25 cellular contexts compared by ENCODE assay signal in genomic region chr21:37383784-37384311, GRCh38. TPM values are rescaled to one million over a fixed set of nuclear protein-coding genes. Genes with fewer than 3 reads are reported as not detected.
DNase-seq lines count a peak whose midpoint lies in the region; ATAC-seq and TF ChIP-seq lines count a peak whose summit lies in the region.
"Had no signal": no experiment of that assay in that cellular context is flagged by ENCODE, and none has a peak within 500 bp of the region (broad histone marks: within the 10 kb centered on the region; RNA-seq: fewer than 3 reads in every experiment).

No MANE protein-coding gene starts in this region.

- H3K4me3 ChIP-seq in KMS-11 (IDR thresholded peaks at IDR 0.05; ENCODE audit: insufficient read depth, low read depth, low read length) (no peak overlapping the region), endodermal cell (ENCODE audit: low read length) (peak overlapping the region; percentile 21), psoas muscle (no peak overlapping the region)
- H3K4me3 ChIP-seq: skin epidermis, thyroid gland had no signal

- H3K9ac ChIP-seq in KMS-11 (peak overlapping the region; percentile 25; the same call in 1 of the 2 replicates), endodermal cell (ENCODE audit: extremely low read depth, low read length, poor library complexity, severe bottlenecking) (no peak overlapping the region)

- peaks cover 2% of the 10 kb centered on the region for H3K36me3 Mint-ChIP-seq in activated naive CD4-positive, alpha-beta T cell treated with anti-CD3 and anti-CD28 coated beads, Interleukin-2, amount 50 U/mL, for 24 hours
- H3K36me3 Mint-ChIP-seq in endodermal cell (ENCODE audit: low read depth): no peaks in the 10 kb centered on the region

- intact Hi-C loops in psoas muscle (cut with DNase I): no loop called here

- H3K4me2 ChIP-seq in KMS-11: peak overlapping the region; percentile 53

- in situ Hi-C loops in GM13976 (cut with MboI; ENCODE audit: low sequenced_read_pairs, unreplicated experiment): no loop called here

- no peaks in the 10 kb centered on the region for H3K9me3 Mint-ChIP-seq in activated naive CD4-positive, alpha-beta T cell treated with anti-CD3 and anti-CD28 coated beads, Interleukin-2, amount 50 U/mL, for 24 hours
- H3K9me3 Mint-ChIP-seq in endodermal cell: no peaks in the 10 kb centered on the region

- no peak overlapping the region for H2AFZ ChIP-seq in KMS-11 (ENCODE audit: low read depth)

- no peaks in the 10 kb centered on the region for H3K9me3 ChIP-seq in endodermal cell (ENCODE audit: control insufficient read depth, low read length)
- no peaks in the 10 kb centered on the region for H3K9me3 ChIP-seq in psoas muscle
- H3K9me3 ChIP-seq: thyroid gland had no signal

- H3K27ac ChIP-seq in KMS-11 (peak overlapping the region; percentile 74), endodermal cell (ENCODE audit: low read depth, low read length) (no peak overlapping the region), psoas muscle (peak overlapping the region; percentile 3)
- H3K27ac ChIP-seq: RWPE1, skin epidermis, thyroid gland had no signal

- no peak for DNase-seq in activated naive CD4-positive, alpha-beta T cell treated with Interleukin-2 at 50 U/mL for 16 hours
- DNase-seq in endodermal cell (no peak), psoas muscle (no peak), NOMO-1 treated with DMSO at 0.1 percent for 48 hours (lab: John Stamatoyannopoulos, UW; ENCODE audit: unreplicated experiment) (no peak), GM13976 (ENCODE audit: low spot score) (no peak)
- DNase-seq: activated CD4-positive, alpha-beta T cell treated with anti-CD3 and anti-CD28 coated beads for 48 hours; activated CD8-positive, alpha-beta memory T cell treated with anti-CD3 and anti-CD28 coated beads, Interleukin-2, amount 50 U/mL, for 48 hours; DMS79; effector memory CD4-positive, alpha-beta T cell; GOT3; mesenchymal stem cell; NCI-H1417 treated with DMSO at 0.1 percent for 48 hours; NCI-H526; stimulated activated CD4-positive, alpha-beta T cell treated with anti-CD3 and anti-CD28 coated beads, Interleukin-2, amount 100 ng/mL, for 24 hours; stimulated activated naive CD4-positive, alpha-beta T cell; thyroid gland had no signal

- H3K4me1 ChIP-seq in KMS-11 (ENCODE audit: low read depth, poor library complexity, severe bottlenecking) (peaks cover 87% of the 10 kb centered on the region), endodermal cell (ENCODE audit: control insufficient read depth, insufficient read depth, low read length) (peaks cover 11% of the 10 kb centered on the region), psoas muscle (peaks cover 93% of the 10 kb centered on the region)

- H3K27me3 Mint-ChIP-seq in activated naive CD4-positive, alpha-beta T cell treated with anti-CD3 and anti-CD28 coated beads, Interleukin-2, amount 50 U/mL, for 24 hours: no peaks in the 10 kb centered on the region
- no peaks in the 10 kb centered on the region for H3K27me3 Mint-ChIP-seq in endodermal cell (ENCODE audit: insufficient read depth)
- H3K27me3 Mint-ChIP-seq: progenitor cell of endocrine pancreas had no signal

- peaks cover 85% of the 10 kb centered on the region for H3K4me1 Mint-ChIP-seq in activated naive CD4-positive, alpha-beta T cell treated with anti-CD3 and anti-CD28 coated beads, Interleukin-2, amount 50 U/mL, for 24 hours
- H3K4me1 Mint-ChIP-seq in endodermal cell: peaks cover 63% of the 10 kb centered on the region

- H3K27me3 ChIP-seq in KMS-11 (ENCODE audit: insufficient read depth, low read depth) (no peaks in the 10 kb centered on the region), endodermal cell (ENCODE audit: control insufficient read depth, insufficient read depth, low read length, poor library complexity, severe bottlenecking) (no peaks in the 10 kb centered on the region), psoas muscle (ENCODE audit: insufficient read depth in 3 of 3, low read length in 2 of 3) (no peaks in the 10 kb centered on the region)
- H3K27me3 ChIP-seq: thyroid gland had no signal

- no peak for ATAC-seq in psoas muscle
- no peak for ATAC-seq in HG03521 (IDR thresholded peaks at IDR 0.05; ENCODE audit: unreplicated experiment)
- ATAC-seq: activated naive CD4-positive, alpha-beta T cell treated with anti-CD3 and anti-CD28 coated beads, Interleukin-2, amount 50 U/mL, for 72 hours; SK-N-SH treated with all-trans-retinoic acid at 6 μM for 48 hours had no signal

- 67% methylated on average over 1 of the region's 1 CpG; no CpG with 5 or more reads in 1 of the 2 experiments for WGBS in endodermal cell (ENCODE audit: insufficient coverage in 1 of 2, insufficient read length in 1 of 2), 2 experiments
- 54 to 87% (median 84%) methylated on average over 1 of the region's 1 CpG for WGBS in psoas muscle, 3 donors

- H4K20me1 ChIP-seq in KMS-11 (ENCODE audit: insufficient read depth): peaks cover 11% of the 10 kb centered on the region

- H3K27ac Mint-ChIP-seq in activated naive CD4-positive, alpha-beta T cell treated with anti-CD3 and anti-CD28 coated beads, Interleukin-2, amount 50 U/mL, for 24 hours: peak overlapping the region; percentile 33
- no peak overlapping the region for H3K27ac Mint-ChIP-seq in endodermal cell
- H3K27ac Mint-ChIP-seq: nephron had no signal

- H3K4me3 Mint-ChIP-seq in activated naive CD4-positive, alpha-beta T cell treated with anti-CD3 and anti-CD28 coated beads, Interleukin-2, amount 50 U/mL, for 24 hours: no peak overlapping the region
- no peak overlapping the region for H3K4me3 Mint-ChIP-seq in endodermal cell
- H3K4me3 Mint-ChIP-seq: nephron had no signal

- H3K36me3 ChIP-seq in KMS-11 (ENCODE audit: insufficient read depth) (no peaks in the 10 kb centered on the region), endodermal cell (ENCODE audit: control insufficient read depth, insufficient read depth, low read length) (peaks cover 6% of the 10 kb centered on the region), psoas muscle (ENCODE audit: insufficient read depth in 1 of 2, low read depth in 1 of 2) (no peaks in the 10 kb centered on the region)
- H3K36me3 ChIP-seq: thyroid gland had no signal

- peaks cover 92% of the 10 kb centered on the region for H3K79me2 ChIP-seq in KMS-11 (ENCODE audit: insufficient read depth, low read depth)

- TF ChIP-seq CTCF in KMS-11 (conservative IDR thresholded peaks at IDR 0.05; ENCODE audit: low read depth, low read length) (no peak), endodermal cell (conservative IDR thresholded peaks at IDR 0.05) (no peak), psoas muscle (IDR thresholded peaks at IDR 0.05) (no peak), GM13976 (IDR thresholded peaks at IDR 0.05; ENCODE audit: borderline replicate concordance, control extremely low read depth, extremely low read depth, insufficient read depth, missing control alignments) (no peak)

RNA-seq across cellular contexts. Expression of gene DYRK1A, which starts 17.3 kb away (rescaled TPM):
- total RNA-seq in endodermal cell (10 to 100 TPM; 73.9 to 75.2 TPM), psoas muscle (100 to 1,000 TPM in 1 of 4 donors, 10 to 100 TPM in 3; 79.9 to 105 (median 89.3) TPM)
- polyA plus RNA-seq in endodermal cell (2013, experiment 1 of 2): 35.8 TPM
- 38.0 TPM for polyA plus RNA-seq in endodermal cell (2013, experiment 2 of 2)
- 10 to 100 TPM; 21.5 to 60.8 (median 31.7) TPM for polyA plus RNA-seq in psoas muscle
